In genomic region chr2:156736950-156737349, GRCh38 we compare ENCODE assay signal across 30 cellular contexts.
"Had no signal": no experiment of that assay in that cellular context is flagged by ENCODE, and none has a peak within 500 bp of the region (broad histone marks: within the 10 kb centered on the region; RNA-seq: fewer than 3 reads in every experiment).

No MANE protein-coding gene starts in this region.

- H3K4me3 ChIP-seq: neural progenitor cell, ovary, psoas muscle, skin epidermis, suprapubic skin, testis, tibial artery, transverse colon, upper lobe of right lung, uterus had no signal

- H3K4me2 ChIP-seq: neural progenitor cell had no signal

- DNase-seq: naive thymus-derived CD4-positive, alpha-beta T cell; natural killer cell; occipital lobe; ovary; posterior cingulate gyrus; psoas muscle; right cardiac atrium; stimulated activated CD4-positive, alpha-beta T cell treated with anti-CD3 and anti-CD28 coated beads, Interleukin-15, amount 100 ng/mL, for 24 hours; stimulated activated CD4-positive, alpha-beta T cell treated with anti-CD3 and anti-CD28 coated beads, Interleukin-2, amount 100 ng/mL, for 24 hours; stimulated activated CD4-positive, alpha-beta T cell treated with anti-CD3 and anti-CD28 coated beads, Interleukin-2, amount 100 ng/mL, for 48 hours; stimulated activated CD4-positive, alpha-beta T cell treated with anti-CD3 and anti-CD28 coated beads, Interleukin-4, amount 100 ng/mL, for 4 hours; stimulated activated CD8-positive, alpha-beta memory T cell treated with anti-CD3 and anti-CD28 coated beads, Interleukin-4, amount 100 ng/mL, for 48 hours; stimulated activated naive CD4-positive, alpha-beta T cell; stimulated activated naive CD8-positive, alpha-beta T cell treated with anti-CD3 and anti-CD28 coated beads, Interleukin-15, amount 100 ng/mL, for 72 hours; stimulated activated naive CD8-positive, alpha-beta T cell treated with anti-CD3 and anti-CD28 coated beads, Interleukin-15, Interleukin-2, amounts not matched to agents 100 U/mL and 50 U/mL, for 24 hours; substantia nigra; testis; tibial artery; transverse colon; upper lobe of right lung; uterus had no signal

- H3K9me3 ChIP-seq: ovary, psoas muscle, suprapubic skin, testis, tibial artery, transverse colon, upper lobe of right lung, uterus had no signal

- H3K27ac Mint-ChIP-seq: naive thymus-derived CD4-positive, alpha-beta T cell; natural killer cell; nephron; neural progenitor cell; progenitor cell of endocrine pancreas; stimulated activated memory B cell treated with anti-CD40 and anti-IgM and Interleukin-4, amounts not matched to agents 10 μg/mL and 1 μg/mL and 100 μg/mL, for 72 hours; stimulated activated naive CD8-positive, alpha-beta T cell treated with anti-CD3 and anti-CD28 coated beads, Interleukin-15, amount 100 ng/mL, for 72 hours; type B pancreatic cell had no signal

- H3K36me3 ChIP-seq: neural progenitor cell, ovary, suprapubic skin, tibial artery, transverse colon, upper lobe of right lung, uterus had no signal

- H3K4me1 ChIP-seq: parathyroid adenoma, psoas muscle, suprapubic skin, testis, tibial artery, transverse colon, upper lobe of right lung, uterus had no signal

- H3K27ac ChIP-seq: neural progenitor cell, ovary, parathyroid adenoma, psoas muscle, skin epidermis, suprapubic skin, testis, tibial artery, transverse colon, upper lobe of right lung, uterus had no signal

- H3K36me3 Mint-ChIP-seq: naive thymus-derived CD4-positive, alpha-beta T cell; natural killer cell; neural progenitor cell; stimulated activated memory B cell treated with anti-CD40 and anti-IgM and Interleukin-4, amounts not matched to agents 10 μg/mL and 1 μg/mL and 100 μg/mL, for 72 hours; type B pancreatic cell had no signal

- H3K79me2 ChIP-seq: parathyroid adenoma had no signal

- H3K4me1 Mint-ChIP-seq: naive thymus-derived CD4-positive, alpha-beta T cell; natural killer cell; nephron; neural progenitor cell; stimulated activated memory B cell treated with anti-CD40 and anti-IgM and Interleukin-4, amounts not matched to agents 10 μg/mL and 1 μg/mL and 100 μg/mL, for 72 hours; stimulated activated naive CD8-positive, alpha-beta T cell treated with anti-CD3 and anti-CD28 coated beads, Interleukin-15, amount 100 ng/mL, for 72 hours had no signal

- H2AFZ ChIP-seq: neural progenitor cell, parathyroid adenoma had no signal

- ATAC-seq: naive thymus-derived CD4-positive, alpha-beta T cell; natural killer cell; psoas muscle; right cardiac atrium; sciatic nerve; stimulated activated memory B cell treated with anti-CD40 and anti-IgM and Interleukin-4, amounts not matched to agents 10 μg/mL and 1 μg/mL and 100 μg/mL, for 72 hours; stimulated activated naive CD8-positive, alpha-beta T cell treated with anti-CD3 and anti-CD28 coated beads, Interleukin-15, amount 100 ng/mL, for 72 hours; stimulated activated naive CD8-positive, alpha-beta T cell treated with anti-CD3 and anti-CD28 coated beads, Interleukin-15, Interleukin-2, amounts not matched to agents 100 U/mL and 50 U/mL, for 24 hours; upper lobe of right lung had no signal

- H3K27me3 ChIP-seq: neural progenitor cell, ovary, suprapubic skin, testis, tibial artery, transverse colon, upper lobe of right lung, uterus had no signal

- H3K4me3 Mint-ChIP-seq: naive thymus-derived CD4-positive, alpha-beta T cell; natural killer cell; nephron; neural progenitor cell; stimulated activated memory B cell treated with anti-CD40 and anti-IgM and Interleukin-4, amounts not matched to agents 10 μg/mL and 1 μg/mL and 100 μg/mL, for 72 hours; stimulated activated naive CD8-positive, alpha-beta T cell treated with anti-CD3 and anti-CD28 coated beads, Interleukin-15, amount 100 ng/mL, for 72 hours; type B pancreatic cell had no signal

- H3K27me3 Mint-ChIP-seq: stimulated activated memory B cell treated with anti-CD40 and anti-IgM and Interleukin-4, amounts not matched to agents 10 μg/mL and 1 μg/mL and 100 μg/mL, for 72 hours; stimulated activated naive CD8-positive, alpha-beta T cell treated with anti-CD3 and anti-CD28 coated beads, Interleukin-15, amount 100 ng/mL, for 72 hours; type B pancreatic cell had no signal

- H3K9me3 Mint-ChIP-seq: naive thymus-derived CD4-positive, alpha-beta T cell; natural killer cell; nephron; neural progenitor cell; stimulated activated memory B cell treated with anti-CD40 and anti-IgM and Interleukin-4, amounts not matched to agents 10 μg/mL and 1 μg/mL and 100 μg/mL, for 72 hours; stimulated activated naive CD8-positive, alpha-beta T cell treated with anti-CD3 and anti-CD28 coated beads, Interleukin-15, amount 100 ng/mL, for 72 hours; type B pancreatic cell had no signal

- H3K9ac ChIP-seq: neural progenitor cell, parathyroid adenoma had no signal
